ENCODE assay signal across 17 cellular contexts in genomic region chr3:17852217-17852616, GRCh38.
A peak's percentile ranks its signal among the peaks of the same experiment; 100 is the strongest.
DNase-seq lines count a peak whose midpoint lies in the region; ATAC-seq and TF ChIP-seq lines count a peak whose summit lies in the region.
"Had no signal": no experiment of that assay in that cellular context is flagged by ENCODE, and none has a peak within 500 bp of the region (broad histone marks: within the 10 kb centered on the region; RNA-seq: fewer than 3 reads in every experiment).

No MANE protein-coding gene starts in this region.

- no peak overlapping the region for H3K4me3 ChIP-seq in GM06990 (replicated peaks; ENCODE audit: low read depth, low read length)
- H3K4me3 ChIP-seq: lower lobe of right lung, uterus had no signal

- TF ChIP-seq CTCF in GM06990 (IDR thresholded peaks at IDR 0.05; ENCODE audit: insufficient read depth, low read length, poor library complexity, severe bottlenecking) = no peak
- no peak for TF ChIP-seq CTCF in GM10266 (IDR thresholded peaks at IDR 0.05; ENCODE audit: control insufficient read depth, insufficient read depth, low read depth, missing control alignments)

- no peaks in the 10 kb centered on the region for H3K27me3 ChIP-seq in GM06990 (replicated peaks; ENCODE audit: control insufficient read depth, insufficient read depth, low read length)
- H3K27me3 ChIP-seq: uterus had no signal

- DNase-seq in GM06990 (ENCODE audit: extremely low read depth, insufficient read length) (peak; percentile 8), GM10266 (ENCODE audit: extremely low spot score) (no peak), CD1c-positive myeloid dendritic cell (ENCODE audit: extremely low spot score) (no peak), D341Med (ENCODE audit: low spot score) (no peak)
- no peak for DNase-seq in activated CD4-positive, alpha-beta T cell treated with anti-CD3 and anti-CD28 coated beads, Interleukin-2, amount 50 U/mL, for 4 hours
- DNase-seq: activated CD4-positive, alpha-beta T cell treated with anti-CD3 and anti-CD28 coated beads for 36 hours; activated naive CD4-positive, alpha-beta T cell; central memory CD4-positive, alpha-beta T cell; DMS153; hypothalamus; lower lobe of right lung; NCI-H1694; small intestine; uterus had no signal

- H3K36me3 ChIP-seq in GM06990 (ENCODE audit: control insufficient read depth, insufficient read depth, low read length) = no peaks in the 10 kb centered on the region
- H3K36me3 ChIP-seq: lower lobe of right lung, uterus had no signal

- ATAC-seq in GM19395 (IDR thresholded peaks at IDR 0.05; ENCODE audit: unreplicated experiment) (peak; percentile 88), HG02642 (IDR thresholded peaks at IDR 0.05; ENCODE audit: poor library complexity, unreplicated experiment) (peak; percentile 74), HG03460 (IDR thresholded peaks at IDR 0.05; ENCODE audit: unreplicated experiment) (peak; percentile 87)
- ATAC-seq: activated CD4-positive, alpha-beta T cell treated with anti-CD3 and anti-CD28 coated beads for 36 hours; lower lobe of right lung had no signal
